18 cellular contexts compared by ENCODE assay signal in genomic region chr10:71751515-71752224, GRCh38. TPM values are rescaled to one million over a fixed set of nuclear protein-coding genes. Genes with fewer than 3 reads are reported as not detected.
A peak's percentile ranks its signal among the peaks of the same experiment; 100 is the strongest.
DNase-seq lines count a peak whose midpoint lies in the region; FAIRE-seq and TF ChIP-seq lines count a peak whose summit lies in the region.
"Had no signal": no experiment of that assay in that cellular context is flagged by ENCODE, and none has a peak within 500 bp of the region (broad histone marks: within the 10 kb centered on the region; RNA-seq: fewer than 3 reads in every experiment).

No MANE protein-coding gene starts in this region.

- H3K4me1 ChIP-seq in Peyer's patch (peaks cover 37 to 92% (median 87%) of the 10 kb centered on the region in 4 donors), spleen (peaks cover 76 to 100% (median 98%) of the 10 kb centered on the region in 6 donors)
- peaks cover 99% of the 10 kb centered on the region for H3K4me1 ChIP-seq in effector memory CD4-positive, alpha-beta T cell (ENCODE audit: control insufficient read depth, insufficient read depth, low read length, poor library complexity, severe bottlenecking)

- no peaks in the 10 kb centered on the region for H3K27me3 Mint-ChIP-seq in T-helper 2 cell treated with Interferon-gamma antibody and Interleukin-4, amounts not matched to agents 5 μg/mL and 100 μg/mL, for 36 hours (ENCODE audit: low read depth)

- H3K4me3 ChIP-seq in Peyer's patch (no peak overlapping the region), spleen (peak overlapping the region in 1 of 8 donors; percentile 50)
- H3K4me3 ChIP-seq in effector memory CD4-positive, alpha-beta T cell (ENCODE audit: insufficient read depth, low read depth, low read length, poor library complexity, severe bottlenecking): no peak overlapping the region

- no peaks in the 10 kb centered on the region for H3K9me3 Mint-ChIP-seq in T-helper 2 cell treated with Interferon-gamma antibody and Interleukin-4, amounts not matched to agents 5 μg/mL and 100 μg/mL, for 36 hours
- H3K9me3 Mint-ChIP-seq: endodermal cell had no signal

- H3K4me1 Mint-ChIP-seq in T-helper 2 cell treated with Interferon-gamma antibody and Interleukin-4, amounts not matched to agents 5 μg/mL and 100 μg/mL, for 36 hours (ENCODE audit: low read depth): peaks cover 80% of the 10 kb centered on the region

- no peak for TF ChIP-seq POLR2A in Peyer's patch (IDR thresholded peaks at IDR 0.05)
- TF ChIP-seq POLR2A in spleen (IDR thresholded peaks at IDR 0.05): no peak
- TF ChIP-seq POLR2A in GM12891 (IDR thresholded peaks at IDR 0.05; ENCODE audit: low read depth, low read length): no peak

- no peak for DNase-seq in T-helper 2 cell treated with Interferon-gamma antibody and Interleukin-4, amounts not matched to agents 5 μg/mL and 100 μg/mL, for 36 hours (ENCODE audit: low spot score)
- DNase-seq in T-helper 2 cell (no peak), Peyer's patch (no peak), spleen (peak; percentile 78), GM12891 (ENCODE audit: insufficient read length, low spot score) (no peak), hepatic stellate cell (ENCODE audit: low spot score) (no peak), HuH-7 (ENCODE audit: low spot score) (no peak)
- no peak for DNase-seq in effector memory CD4-positive, alpha-beta T cell
- DNase-seq: 8988T; activated CD4-positive, CD25-positive, alpha-beta regulatory T cell; Caco-2; endodermal cell; NCI-H1694 treated with DMSO at 0.1 percent for 48 hours; NCI-H510A; OCI-M1; stimulated activated CD4-positive, alpha-beta T cell treated with anti-CD3 and anti-CD28 coated beads, Interleukin-2, amount 100 ng/mL, for 24 hours had no signal

- H3K27me3 ChIP-seq in Peyer's patch (no peaks in the 10 kb centered on the region), spleen (replicated peaks in 1 of 7) (no peaks in the 10 kb centered on the region)
- H3K27me3 ChIP-seq in effector memory CD4-positive, alpha-beta T cell (replicated peaks; ENCODE audit: control insufficient read depth, insufficient read depth, low read length, poor library complexity, severe bottlenecking): no peaks in the 10 kb centered on the region

- intact Hi-C loops in spleen (cut with DNase I; ENCODE audit: low total_unique reads): no loop called here

- H3K27ac ChIP-seq in Peyer's patch (peak overlapping the region; percentile 81 to 93 (median 88)), spleen (peak overlapping the region; percentile 66 to 98 (median 93))
- H3K27ac ChIP-seq in effector memory CD4-positive, alpha-beta T cell (ENCODE audit: insufficient read depth, low read length, poor library complexity, severe bottlenecking): peak overlapping the region; percentile 78
- H3K27ac ChIP-seq: KMS-11 had no signal

- WGBS in spleen, 5 donors: 77 to 88% (median 81%) methylated on average over 10 to 14 of the region's 14 CpGs

- peak overlapping the region; percentile 45 for H3K4me3 Mint-ChIP-seq in T-helper 2 cell treated with Interferon-gamma antibody and Interleukin-4, amounts not matched to agents 5 μg/mL and 100 μg/mL, for 36 hours
- H3K4me3 Mint-ChIP-seq: endodermal cell had no signal

- no peak for FAIRE-seq in GM12891 (lab: Jason Lieb, UNC)
- FAIRE-seq: H54 had no signal

- H3K36me3 ChIP-seq in Peyer's patch (peaks cover 0 to 31% (median 3%) of the 10 kb centered on the region in 3 donors), spleen (peaks cover 0 to 79% (median 36%) of the 10 kb centered on the region in 6 donors)
- H3K36me3 ChIP-seq in effector memory CD4-positive, alpha-beta T cell (ENCODE audit: control insufficient read depth, insufficient read depth, low read length): peaks cover 38% of the 10 kb centered on the region

- H3K9me3 ChIP-seq in Peyer's patch: no peaks in the 10 kb centered on the region
- H3K9me3 ChIP-seq in effector memory CD4-positive, alpha-beta T cell (ENCODE audit: control insufficient read depth, low read length): no peaks in the 10 kb centered on the region
- no peaks in the 10 kb centered on the region for H3K9me3 ChIP-seq in spleen
- H3K9me3 ChIP-seq: Caco-2 had no signal

- H3K27ac Mint-ChIP-seq in T-helper 2 cell treated with Interferon-gamma antibody and Interleukin-4, amounts not matched to agents 5 μg/mL and 100 μg/mL, for 36 hours: peak overlapping the region; percentile 87
- H3K27ac Mint-ChIP-seq: endodermal cell had no signal

- H3K36me3 Mint-ChIP-seq in T-helper 2 cell treated with Interferon-gamma antibody and Interleukin-4, amounts not matched to agents 5 μg/mL and 100 μg/mL, for 36 hours (ENCODE audit: low read depth): peaks cover 66% of the 10 kb centered on the region

- TF ChIP-seq CTCF in Peyer's patch (IDR thresholded peaks at IDR 0.05): no peak
- no peak for TF ChIP-seq CTCF in spleen (IDR thresholded peaks at IDR 0.05 in 8 of 11, conservative IDR thresholded peaks at IDR 0.05 in 3 of 11)

TF ChIP-seq in GM12891, 5 proteins besides CTCF, POLR2A, EP300 and RAD21:
- TF ChIP-seq TAF1 (IDR thresholded peaks at IDR 0.05; ENCODE audit: low read depth, low read length) (no peak), POU2F2 (IDR thresholded peaks at IDR 0.05; ENCODE audit: low read depth, low read length) (no peak), POLR2AphosphoS5 (IDR thresholded peaks at IDR 0.05; ENCODE audit: low read depth, low read length) (no peak), PAX5 (IDR thresholded peaks at IDR 0.05; ENCODE audit: insufficient read depth, low read length, severe bottlenecking) (no peak), SPI1 (IDR thresholded peaks at IDR 0.05; ENCODE audit: low read depth, low read length) (no peak)

RNA-seq across cellular contexts. Expression of gene VSIR, which starts 21.6 kb away (rescaled TPM):
- total RNA-seq in Peyer's patch: 100 to 1,000 TPM in 3 of 4 donors, 10 to 100 TPM in 1; 38.0 to 169 (median 127) TPM
- 100 to 1,000 TPM; 202 to 512 (median 313) TPM for total RNA-seq in spleen
- 10 to 100 TPM; 34.5 to 84.3 (median 50.4) TPM for polyA plus RNA-seq in spleen
- 3.8 TPM for polyA plus RNA-seq in GM12891 (2012; ENCODE audit: low read depth, missing spikeins)

RNA-seq across cellular contexts. Expression of gene C10orf105, which starts 32.1 kb away (rescaled TPM):
- total RNA-seq in Peyer's patch (under 1 TPM in 1 of 4 donors, not detected in 3; 0.27 TPM), spleen (1 to 10 TPM; 1.4 to 4.4 (median 3.4) TPM)
- under 1 TPM; 0.08 to 0.38 (median 0.20) TPM for polyA plus RNA-seq in spleen
- polyA plus RNA-seq in GM12891 (2012; ENCODE audit: low read depth, missing spikeins): 0.04 TPM
- total RNA-seq: Caco-2 had no signal
